Comparison of ENCODE assay signal across 27 cellular contexts in the genomic region with DNA sequence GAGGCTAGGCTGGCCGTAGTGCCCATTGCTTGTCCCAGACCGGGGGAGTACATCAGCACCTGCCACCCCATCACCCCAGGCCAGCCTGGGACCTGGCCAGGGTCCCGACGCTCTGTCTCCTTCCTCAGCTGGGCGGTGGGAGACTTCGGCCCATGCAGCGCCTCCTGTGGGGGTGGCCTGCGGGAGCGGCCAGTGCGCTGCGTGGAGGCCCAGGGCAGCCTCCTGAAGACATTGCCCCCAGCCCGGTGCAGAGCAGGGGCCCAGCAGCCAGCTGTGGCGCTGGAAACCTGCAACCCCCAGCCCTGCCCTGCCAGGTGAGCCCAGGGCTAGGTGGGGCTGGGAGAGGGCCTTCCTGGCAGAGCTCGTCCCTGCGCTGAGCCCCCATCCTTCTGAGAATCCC.
"Had no signal": no experiment of that assay in that cellular context is flagged by ENCODE, and none has a peak within 500 bp of the region (broad histone marks: within the 10 kb centered on the region; RNA-seq: fewer than 3 reads in every experiment).

No MANE protein-coding gene starts in this region.

- H3K27me3 Mint-ChIP-seq: activated CD4-positive, alpha-beta T cell treated with anti-CD3 and anti-CD28 coated beads, Interleukin-2, amount 10 ng/mL, durations not matched to agents 7 days and 5 days; activated naive CD8-positive, alpha-beta T cell treated with anti-CD3 and anti-CD28 coated beads, Interleukin-2, amount 10 ng/mL, durations not matched to agents 7 days and 5 days; activated T-cell treated with anti-CD3 and anti-CD28 coated beads, Interleukin-2, amount 50 U/mL, for 24 hours; central memory CD8-positive, alpha-beta T cell had no signal

- H3K4me3 ChIP-seq: coronary artery, esophagus muscularis mucosa, gastrocnemius medialis, heart left ventricle had no signal

- H3K27ac Mint-ChIP-seq: activated CD4-positive, alpha-beta memory T cell treated with anti-CD3 and anti-CD28 coated beads, Interleukin-2, amount 10 ng/mL, durations not matched to agents 7 days and 5 days; activated CD4-positive, alpha-beta T cell treated with anti-CD3 and anti-CD28 coated beads, Interleukin-2, amount 10 ng/mL, durations not matched to agents 7 days and 5 days; activated naive CD4-positive, alpha-beta T cell treated with anti-CD3 and anti-CD28 coated beads, Interleukin-2, amount 10 ng/mL, durations not matched to agents 7 days and 5 days; activated naive CD4-positive, alpha-beta T cell treated with anti-CD3 and anti-CD28 coated beads, Interleukin-2, amount 50 U/mL, for 72 hours; activated naive CD8-positive, alpha-beta T cell treated with anti-CD3 and anti-CD28 coated beads, Interleukin-2, amount 10 ng/mL, durations not matched to agents 7 days and 5 days; activated T-cell treated with anti-CD3 and anti-CD28 coated beads, Interleukin-2, amount 50 U/mL, for 24 hours; activated T-cell treated with anti-CD3 and anti-CD28 coated beads, Interleukin-2, amount 50 U/mL, for 72 hours had no signal

- H3K36me3 Mint-ChIP-seq: activated naive CD4-positive, alpha-beta T cell treated with anti-CD3 and anti-CD28 coated beads, Interleukin-2, amount 10 ng/mL, durations not matched to agents 7 days and 5 days; activated naive CD4-positive, alpha-beta T cell treated with anti-CD3 and anti-CD28 coated beads, Interleukin-2, amount 50 U/mL, for 72 hours; activated naive CD8-positive, alpha-beta T cell treated with anti-CD3 and anti-CD28 coated beads, Interleukin-2, amount 10 ng/mL, durations not matched to agents 7 days and 5 days had no signal

- H3K4me1 Mint-ChIP-seq: activated CD4-positive, alpha-beta memory T cell treated with anti-CD3 and anti-CD28 coated beads, Interleukin-2, amount 10 ng/mL, durations not matched to agents 7 days and 5 days; activated CD4-positive, alpha-beta T cell treated with anti-CD3 and anti-CD28 coated beads, Interleukin-2, amount 10 ng/mL, durations not matched to agents 7 days and 5 days; activated naive CD4-positive, alpha-beta T cell treated with anti-CD3 and anti-CD28 coated beads, Interleukin-2, amount 10 ng/mL, durations not matched to agents 7 days and 5 days; activated naive CD8-positive, alpha-beta T cell treated with anti-CD3 and anti-CD28 coated beads, Interleukin-2, amount 10 ng/mL, durations not matched to agents 7 days and 5 days; central memory CD8-positive, alpha-beta T cell had no signal

- H3K27me3 ChIP-seq: esophagus muscularis mucosa, gastrocnemius medialis, heart left ventricle had no signal

- DNase-seq: activated CD4-positive, alpha-beta memory T cell treated with anti-CD3 and anti-CD28 coated beads, Interleukin-2, amount 10 ng/mL, durations not matched to agents 7 days and 5 days; activated CD4-positive, alpha-beta T cell treated with anti-CD3 and anti-CD28 coated beads for 1 hour; activated CD4-positive, alpha-beta T cell treated with anti-CD3 and anti-CD28 coated beads for 4 hours; activated CD4-positive, alpha-beta T cell treated with anti-CD3 and anti-CD28 coated beads, Interleukin-2, amount 10 ng/mL, durations not matched to agents 7 days and 5 days; activated CD4-positive, alpha-beta T cell treated with anti-CD3 and anti-CD28 coated beads, Interleukin-2, amount 50 U/mL, for 4 hours; activated CD8-positive, alpha-beta memory T cell treated with anti-CD3 and anti-CD28 coated beads, Interleukin-2, amount 50 U/mL, for 48 hours; activated gamma-delta T cell; activated naive CD4-positive, alpha-beta T cell; activated naive CD4-positive, alpha-beta T cell treated with anti-CD3 and anti-CD28 coated beads, Interleukin-2, amount 10 ng/mL, durations not matched to agents 7 days and 5 days; activated naive CD8-positive, alpha-beta T cell treated with anti-CD3 and anti-CD28 coated beads, Interleukin-2, amount 10 ng/mL, durations not matched to agents 7 days and 5 days; activated T-cell treated with anti-CD3 and anti-CD28 coated beads for 4 hours; activated T-cell treated with anti-CD3 and anti-CD28 coated beads, Interleukin-2, amount 50 U/mL, for 24 hours; activated T-cell treated with anti-CD3 and anti-CD28 coated beads, Interleukin-2, amount 50 U/mL, for 72 hours; dermis blood vessel endothelial cell; effector CD4-positive, alpha-beta T cell; effector memory CD8-positive, alpha-beta T cell; erythroblast; foreskin keratinocyte; gastrocnemius medialis; glutamatergic neuron; heart left ventricle; T-helper 2 cell had no signal

- H3K4me1 ChIP-seq: esophagus muscularis mucosa, foreskin keratinocyte, gastrocnemius medialis, heart left ventricle had no signal

- H3K9me3 ChIP-seq: esophagus muscularis mucosa, gastrocnemius medialis, heart left ventricle had no signal

- H3K27ac ChIP-seq: brain microvascular endothelial cell, coronary artery, esophagus muscularis mucosa, foreskin keratinocyte, gastrocnemius medialis, heart left ventricle had no signal

- ATAC-seq: activated naive CD4-positive, alpha-beta T cell treated with anti-CD3 and anti-CD28 coated beads, Interleukin-2, amount 50 U/mL, for 72 hours; activated T-cell treated with anti-CD3 and anti-CD28 coated beads, Interleukin-2, amount 50 U/mL, for 72 hours; effector memory CD8-positive, alpha-beta T cell; foreskin keratinocyte; gastrocnemius medialis; heart left ventricle had no signal

- H3K9me3 Mint-ChIP-seq: activated CD4-positive, alpha-beta memory T cell treated with anti-CD3 and anti-CD28 coated beads, Interleukin-2, amount 10 ng/mL, durations not matched to agents 7 days and 5 days; activated CD4-positive, alpha-beta T cell treated with anti-CD3 and anti-CD28 coated beads, Interleukin-2, amount 10 ng/mL, durations not matched to agents 7 days and 5 days; activated naive CD4-positive, alpha-beta T cell treated with anti-CD3 and anti-CD28 coated beads, Interleukin-2, amount 10 ng/mL, durations not matched to agents 7 days and 5 days; activated naive CD4-positive, alpha-beta T cell treated with anti-CD3 and anti-CD28 coated beads, Interleukin-2, amount 50 U/mL, for 72 hours; activated naive CD8-positive, alpha-beta T cell treated with anti-CD3 and anti-CD28 coated beads, Interleukin-2, amount 10 ng/mL, durations not matched to agents 7 days and 5 days; activated T-cell treated with anti-CD3 and anti-CD28 coated beads, Interleukin-2, amount 50 U/mL, for 24 hours; activated T-cell treated with anti-CD3 and anti-CD28 coated beads, Interleukin-2, amount 50 U/mL, for 72 hours; central memory CD8-positive, alpha-beta T cell; effector memory CD8-positive, alpha-beta T cell had no signal

- H3K36me3 ChIP-seq: brain microvascular endothelial cell, esophagus muscularis mucosa, gastrocnemius medialis, heart left ventricle had no signal

- H3K4me3 Mint-ChIP-seq: activated CD4-positive, alpha-beta memory T cell treated with anti-CD3 and anti-CD28 coated beads, Interleukin-2, amount 10 ng/mL, durations not matched to agents 7 days and 5 days; activated CD4-positive, alpha-beta T cell treated with anti-CD3 and anti-CD28 coated beads, Interleukin-2, amount 10 ng/mL, durations not matched to agents 7 days and 5 days; activated naive CD4-positive, alpha-beta T cell treated with anti-CD3 and anti-CD28 coated beads, Interleukin-2, amount 10 ng/mL, durations not matched to agents 7 days and 5 days; activated naive CD8-positive, alpha-beta T cell treated with anti-CD3 and anti-CD28 coated beads, Interleukin-2, amount 10 ng/mL, durations not matched to agents 7 days and 5 days; activated T-cell treated with anti-CD3 and anti-CD28 coated beads, Interleukin-2, amount 50 U/mL, for 24 hours; activated T-cell treated with anti-CD3 and anti-CD28 coated beads, Interleukin-2, amount 50 U/mL, for 72 hours; central memory CD8-positive, alpha-beta T cell; effector memory CD8-positive, alpha-beta T cell had no signal
